ENCODE assay signal across 8 cellular contexts in genomic region chr17:74569392-74570003, GRCh38. TPM values are rescaled to one million over a fixed set of nuclear protein-coding genes. Genes with fewer than 3 reads are reported as not detected.
DNase-seq lines count a peak whose midpoint lies in the region; ATAC-seq and TF ChIP-seq lines count a peak whose summit lies in the region.

No MANE protein-coding gene starts in this region.

- ATAC-seq in GM21526 (IDR thresholded peaks at IDR 0.05; ENCODE audit: low FRiP score, unreplicated experiment) (no peak), SK-N-SH treated with all-trans-retinoic acid at 6 μM for 48 hours (no peak), HG02610 (IDR thresholded peaks at IDR 0.05; ENCODE audit: unreplicated experiment) (no peak)

- CTCF ChIA-PET in activated naive CD4-positive, alpha-beta T cell treated with anti-CD3 and anti-CD28 coated beads, Interleukin-2, amount 10 ng/mL, durations not matched to agents 7 days and 5 days (lab: Charles Lee), result interaction anchor here (1.1 kb wide), 1 partner anchor 34 kb away, joined by 3 read pairs; no protein-coding TSS in a partner anchor

- H3K27ac ChIP-seq in SJCRH30, result no peak overlapping the region
- peak overlapping the region in 15 of 21 experiments; percentile 19 to 73 (median 55) for H3K27ac ChIP-seq in skin epidermis

- peaks cover 2% of the 10 kb centered on the region for H3K9me3 Mint-ChIP-seq in activated naive CD4-positive, alpha-beta T cell treated with anti-CD3 and anti-CD28 coated beads, Interleukin-2, amount 10 ng/mL, durations not matched to agents 7 days and 5 days

- peaks cover 2% of the 10 kb centered on the region; the same call in 1 of the 2 replicates for H3K4me1 ChIP-seq in SJCRH30

- no peaks in the 10 kb centered on the region for H3K36me3 Mint-ChIP-seq in activated naive CD4-positive, alpha-beta T cell treated with anti-CD3 and anti-CD28 coated beads, Interleukin-2, amount 10 ng/mL, durations not matched to agents 7 days and 5 days

- no peaks in the 10 kb centered on the region; the same call in 1 of the 2 replicates for H3K9me3 ChIP-seq in SJCRH30 (replicated peaks)

- H3K4me1 Mint-ChIP-seq in activated naive CD4-positive, alpha-beta T cell treated with anti-CD3 and anti-CD28 coated beads, Interleukin-2, amount 10 ng/mL, durations not matched to agents 7 days and 5 days, result peaks cover 3% of the 10 kb centered on the region

- H3K4me3 ChIP-seq in SJCRH30, result no peak overlapping the region
- H3K4me3 ChIP-seq in fibroblast of mammary gland (ENCODE audit: control insufficient read depth, low read depth, low read length), result no peak overlapping the region
- no peak overlapping the region for H3K4me3 ChIP-seq in skin epidermis

- H3K27me3 ChIP-seq in SJCRH30, result peaks cover 17% of the 10 kb centered on the region

- H3K27ac Mint-ChIP-seq in activated naive CD4-positive, alpha-beta T cell treated with anti-CD3 and anti-CD28 coated beads, Interleukin-2, amount 10 ng/mL, durations not matched to agents 7 days and 5 days, result no peak overlapping the region

- peak; percentile 29 for DNase-seq in activated naive CD4-positive, alpha-beta T cell treated with anti-CD3 and anti-CD28 coated beads, Interleukin-2, amount 10 ng/mL, durations not matched to agents 7 days and 5 days
- DNase-seq in activated naive CD4-positive, alpha-beta T cell (lab: John Stamatoyannopoulos, UW), result no peak
- peak; percentile 40 to 52 for DNase-seq in SJCRH30
- DNase-seq in fibroblast of mammary gland (ENCODE audit: low read depth), result peak; percentile 100

- H3K36me3 ChIP-seq in SJCRH30, result no peaks in the 10 kb centered on the region

- H3K4me3 Mint-ChIP-seq in activated naive CD4-positive, alpha-beta T cell treated with anti-CD3 and anti-CD28 coated beads, Interleukin-2, amount 10 ng/mL, durations not matched to agents 7 days and 5 days, result no peak overlapping the region

- peaks cover 65% of the 10 kb centered on the region for H3K27me3 Mint-ChIP-seq in activated naive CD4-positive, alpha-beta T cell treated with anti-CD3 and anti-CD28 coated beads, Interleukin-2, amount 10 ng/mL, durations not matched to agents 7 days and 5 days

- TF ChIP-seq CTCF in fibroblast of mammary gland (conservative IDR thresholded peaks at IDR 0.05; ENCODE audit: control insufficient read depth, insufficient read depth, low read depth, low read length), result no peak

TF ChIP-seq in SK-N-SH treated with all-trans-retinoic acid at 6 μM for 48 hours, 23 proteins besides CTCF, POLR2A, EP300 and RAD21:
- no peak for TF ChIP-seq ESRRG (CRISPR knock-in tag; IDR thresholded peaks at IDR 0.05)
- TF ChIP-seq ZNF70 (CRISPR knock-in tag; IDR thresholded peaks at IDR 0.05), result no peak
- no peak for TF ChIP-seq POU6F1 (CRISPR knock-in tag; IDR thresholded peaks at IDR 0.05; ENCODE audit: borderline replicate concordance, low read depth)
TF ChIP-seq in SK-N-SH treated with all-trans-retinoic acid at 6 μM for 48 hours: peak in this region for 0.

RNA-seq across cellular contexts. Expression of gene CD300H, which starts 2.2 kb away (rescaled TPM):
- not detected in 2 replicates for total RNA-seq in SJCRH30 (2014; rRNA removed; shearing (Covaris generic))

RNA-seq across cellular contexts. Expression of gene CD300LD, which starts 22.6 kb away (rescaled TPM):
- total RNA-seq in SJCRH30 (2014; rRNA removed; shearing (Covaris generic)), result not detected in 2 replicates

RNA-seq across cellular contexts. Expression of gene CD300C, which starts 23.6 kb away (rescaled TPM):
- total RNA-seq in SJCRH30 (2014; rRNA removed; shearing (Covaris generic)), result not detected in 2 replicates

RNA-seq across cellular contexts. Expression of gene CD300LB, which starts 38.2 kb away (rescaled TPM):
- total RNA-seq in SJCRH30 (2014; rRNA removed; shearing (Covaris generic)), result not detected in 2 replicates

RNA-seq across cellular contexts. Expression of gene CD300E, which starts 54.0 kb away (rescaled TPM):
- total RNA-seq in SJCRH30 (2014; rRNA removed; shearing (Covaris generic)), result 0.22 TPM in 1 of 2 replicates, not detected in the other

Comparison
In these comparisons a context has a peak if more than half of its experiments do, and no peak if none do; other contexts are left out.
1. DNase-seq: peak in activated naive CD4-positive, alpha-beta T cell treated with anti-CD3 and anti-CD28 coated beads, Interleukin-2, amount 10 ng/mL, durations not matched to agents 7 days and 5 days (single experiment), SJCRH30 (2 of 2) and fibroblast of mammary gland (single experiment); none in activated naive CD4-positive, alpha-beta T cell (0 of 4).